Comparison of ENCODE assay signal across 16 cellular contexts in the genomic region with DNA sequence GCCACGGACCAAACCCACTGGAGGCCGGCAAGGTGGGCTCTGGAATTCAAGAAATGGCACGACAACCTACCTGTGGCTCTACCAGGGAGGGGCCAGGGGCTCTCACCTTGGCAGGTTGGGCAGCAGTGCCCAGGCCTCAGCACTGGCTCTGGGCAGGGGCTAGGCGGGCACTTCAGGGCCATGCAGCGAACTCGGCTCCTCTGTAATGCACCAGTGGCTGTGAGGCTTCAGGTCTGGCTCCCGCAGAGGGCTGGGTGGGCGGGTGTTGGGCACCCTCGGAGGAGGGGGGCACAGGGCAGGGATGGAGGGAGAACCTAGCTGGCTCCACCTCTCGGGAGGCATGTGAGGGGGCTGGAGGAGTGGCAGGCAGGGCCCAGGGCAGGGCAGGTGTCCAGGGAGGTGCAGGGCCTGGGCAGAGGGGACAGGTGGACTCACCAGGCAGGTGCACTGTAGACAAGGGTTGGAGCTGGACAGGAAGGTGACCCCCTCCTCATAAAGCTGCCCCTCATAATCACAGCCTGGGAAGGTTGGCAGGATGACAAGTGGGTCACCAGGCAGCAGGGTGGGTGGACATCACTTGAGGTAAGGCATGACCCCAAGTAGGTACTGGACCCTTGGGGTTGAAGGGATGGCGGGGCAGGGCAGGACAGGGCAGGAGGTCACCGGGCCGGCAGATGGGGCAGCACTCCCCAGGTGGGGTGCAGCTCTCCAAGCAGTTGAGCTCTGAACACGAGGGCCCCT. TPM values are rescaled to one million over a fixed set of nuclear protein-coding genes. Genes with fewer than 3 reads are reported as not detected.
DNase-seq lines count a peak whose midpoint lies in the region; ATAC-seq and TF ChIP-seq lines count a peak whose summit lies in the region.
"Had no signal": no experiment of that assay in that cellular context is flagged by ENCODE, and none has a peak within 500 bp of the region (broad histone marks: within the 10 kb centered on the region; RNA-seq: fewer than 3 reads in every experiment).

No MANE protein-coding gene starts in this region.

- H3K9me2 ChIP-seq in OCI-LY7 (ENCODE audit: insufficient read depth, low read length): no peaks in the 10 kb centered on the region

- H2AFZ ChIP-seq in OCI-LY7 (ENCODE audit: low read length): no peak overlapping the region

- DNase-seq in left cardiac atrium (peak; percentile 16), left ventricle myocardium inferior (no peak), OCI-LY7 (ENCODE audit: low spot score) (no peak), islet precursor cell (peak; percentile 43), tibial artery (peak; percentile 15 to 57), kidney glomerular epithelial cell (lab: John Stamatoyannopoulos, UW) (no peak), MV-4-11 (lab: John Stamatoyannopoulos, UW) (no peak)
- no peak for DNase-seq in activated T-helper 2 cell treated with anti-CD3 and anti-CD28 coated beads, Interferon-gamma antibody, Interleukin-2, Interleukin-4, amounts not matched to agents 10 μg/mL and 5 μg/mL and 100 μg/mL, durations not matched to agents 14 hours and 24 hours and 36 hours (ENCODE audit: low spot score)
- DNase-seq: activated CD8-positive, alpha-beta memory T cell treated with anti-CD3 and anti-CD28 coated beads for 24 hours; activated naive CD4-positive, alpha-beta T cell treated with anti-CD3 and anti-CD28 coated beads, Interleukin-2, amount 50 U/mL, for 16 hours; activated T-cell treated with anti-CD3 and anti-CD28 coated beads, Interleukin-2, amount 50 U/mL, for 4 hours; C1 segment of cervical spinal cord; NCI-H1048 had no signal

- H3K4me3 ChIP-seq in left ventricle myocardium inferior (no peak overlapping the region), OCI-LY7 (ENCODE audit: low read depth, low read length, poor library complexity, severe bottlenecking) (no peak overlapping the region), tibial artery (no peak overlapping the region)
- H3K4me3 ChIP-seq: esophagus muscularis mucosa had no signal

- peak in 1 of 2 donors; percentile 11 for ATAC-seq in left cardiac atrium

- no peaks in the 10 kb centered on the region for H4K20me1 ChIP-seq in OCI-LY7 (ENCODE audit: insufficient read depth, low read length)

- POLR2A ChIA-PET in OCI-LY7 (lab: Charles Lee): no interaction called here

- TF ChIP-seq CTCF in left ventricle myocardium inferior (IDR thresholded peaks at IDR 0.05; ENCODE audit: borderline replicate concordance) (no peak), OCI-LY7 (conservative IDR thresholded peaks at IDR 0.05; ENCODE audit: low read length) (no peak), tibial artery (IDR thresholded peaks at IDR 0.05) (no peak)

- H3K36me3 ChIP-seq in left ventricle myocardium inferior (no peaks in the 10 kb centered on the region), OCI-LY7 (ENCODE audit: insufficient read depth, low read length) (no peaks in the 10 kb centered on the region), tibial artery (no peaks in the 10 kb centered on the region)
- H3K36me3 ChIP-seq: esophagus muscularis mucosa had no signal

- intact Hi-C loops in left cardiac atrium (cut with DNase I): loop anchor here (1.0 to 5.0 kb wide), 2 partner anchors 188 to 189 kb away; no protein-coding TSS in a partner anchor
- intact Hi-C loops in left ventricle myocardium inferior (cut with micrococcal nuclease): loop anchor here (10.0 kb wide), 1 partner anchor 191 kb away; no protein-coding TSS in a partner anchor
- intact Hi-C loops in OCI-LY7 (cut with micrococcal nuclease; ENCODE audit: unreplicated experiment): loop anchor here (1.0 to 5.0 kb wide), 2 partner anchors 188 to 309 kb away; no protein-coding TSS in a partner anchor
- intact Hi-C loops in tibial artery (cut with DNase I; ENCODE audit: low total_unique reads): loop anchor here (10.0 kb wide), 1 partner anchor 191 kb away; no protein-coding TSS in a partner anchor
- intact Hi-C loops in activated T-helper 2 cell treated with anti-CD3 and anti-CD28 coated beads, Interferon-gamma antibody, Interleukin-2, Interleukin-4, amounts not matched to agents 10 μg/mL and 5 μg/mL and 100 μg/mL, durations not matched to agents 14 hours and 24 hours and 36 hours (cut with micrococcal nuclease): loop anchor here (1.0 to 10.0 kb wide), 3 partner anchors 60 to 311 kb away; no protein-coding TSS in a partner anchor

- no TSS peak for BruUV-seq in OCI-LY7 (replicated peaks; lab: Mats Ljungman, UMichigan)

- no peaks in the 10 kb centered on the region for H3K4me1 Mint-ChIP-seq in activated T-helper 2 cell treated with anti-CD3 and anti-CD28 coated beads, Interferon-gamma antibody, Interleukin-2, Interleukin-4, amounts not matched to agents 10 μg/mL and 5 μg/mL and 100 μg/mL, durations not matched to agents 14 hours and 24 hours and 36 hours (ENCODE audit: low read depth)

- peak overlapping the region; percentile 40 for H3K4me2 ChIP-seq in OCI-LY7 (ENCODE audit: low read length)

- H3K27me3 Mint-ChIP-seq in activated T-helper 2 cell treated with anti-CD3 and anti-CD28 coated beads, Interferon-gamma antibody, Interleukin-2, Interleukin-4, amounts not matched to agents 10 μg/mL and 5 μg/mL and 100 μg/mL, durations not matched to agents 14 hours and 24 hours and 36 hours (ENCODE audit: low read depth): peaks cover 22% of the 10 kb centered on the region

- H3K27me3 ChIP-seq in left ventricle myocardium inferior (ENCODE audit: low read depth): peaks cover 44% of the 10 kb centered on the region
- peaks cover 0 to 35% of the 10 kb centered on the region in 2 donors for H3K27me3 ChIP-seq in tibial artery

- H3K36me3 Mint-ChIP-seq in activated T-helper 2 cell treated with anti-CD3 and anti-CD28 coated beads, Interferon-gamma antibody, Interleukin-2, Interleukin-4, amounts not matched to agents 10 μg/mL and 5 μg/mL and 100 μg/mL, durations not matched to agents 14 hours and 24 hours and 36 hours (ENCODE audit: low read depth): no peaks in the 10 kb centered on the region

- H3K27ac Mint-ChIP-seq in activated T-helper 2 cell treated with anti-CD3 and anti-CD28 coated beads, Interferon-gamma antibody, Interleukin-2, Interleukin-4, amounts not matched to agents 10 μg/mL and 5 μg/mL and 100 μg/mL, durations not matched to agents 14 hours and 24 hours and 36 hours: no peak overlapping the region

- H3K9me3 ChIP-seq in left ventricle myocardium inferior (replicated peaks) (peaks cover 11% of the 10 kb centered on the region), OCI-LY7 (ENCODE audit: low read length) (peaks cover 17% of the 10 kb centered on the region; the same call in 1 of the 2 replicates), tibial artery (no peaks in the 10 kb centered on the region)
- H3K9me3 ChIP-seq: esophagus muscularis mucosa had no signal

- H3K27ac ChIP-seq in left ventricle myocardium inferior (replicated peaks) (no peak overlapping the region), OCI-LY7 (ENCODE audit: low read depth, low read length, poor library complexity, severe bottlenecking) (no peak overlapping the region), tibial artery (no peak overlapping the region)
- H3K27ac ChIP-seq: esophagus muscularis mucosa had no signal

- H3K4me3 Mint-ChIP-seq in activated T-helper 2 cell treated with anti-CD3 and anti-CD28 coated beads, Interferon-gamma antibody, Interleukin-2, Interleukin-4, amounts not matched to agents 10 μg/mL and 5 μg/mL and 100 μg/mL, durations not matched to agents 14 hours and 24 hours and 36 hours (ENCODE audit: low read depth): no peak overlapping the region
- H3K4me3 Mint-ChIP-seq: activated T-cell treated with anti-CD3 and anti-CD28 coated beads, Interleukin-2, amount 50 U/mL, for 4 hours had no signal

- peaks cover 5% of the 10 kb centered on the region for H3K9me3 Mint-ChIP-seq in activated T-helper 2 cell treated with anti-CD3 and anti-CD28 coated beads, Interferon-gamma antibody, Interleukin-2, Interleukin-4, amounts not matched to agents 10 μg/mL and 5 μg/mL and 100 μg/mL, durations not matched to agents 14 hours and 24 hours and 36 hours
- H3K9me3 Mint-ChIP-seq: activated T-cell treated with anti-CD3 and anti-CD28 coated beads, Interleukin-2, amount 50 U/mL, for 4 hours had no signal

- H3K4me1 ChIP-seq in left ventricle myocardium inferior (no peaks in the 10 kb centered on the region), OCI-LY7 (ENCODE audit: insufficient read depth, low read length, poor library complexity, severe bottlenecking) (peaks cover 5% of the 10 kb centered on the region), tibial artery (no peaks in the 10 kb centered on the region)

- no peaks in the 10 kb centered on the region for H3K79me2 ChIP-seq in OCI-LY7 (ENCODE audit: insufficient read depth, low read depth, low read length)

- CTCF ChIA-PET in OCI-LY7 (lab: Charles Lee; ENCODE audit: unreplicated experiment): no interaction called here

RNA-seq across cellular contexts. Expression of gene KCP, which starts 6.7 kb away (rescaled TPM):
- total RNA-seq in left cardiac atrium: under 1 TPM; 0.31 to 0.50 TPM
- 0.19 TPM for total RNA-seq in left ventricle myocardium inferior
- total RNA-seq in OCI-LY7 (2014; rRNA removed; shearing (Covaris generic)): 0.90 and 2.3 TPM in 2 replicates
- total RNA-seq in OCI-LY7 (2022): 1.4 TPM in 2 replicates
- total RNA-seq in activated T-helper 2 cell treated with anti-CD3 and anti-CD28 coated beads, Interferon-gamma antibody, Interleukin-2, Interleukin-4, amounts not matched to agents 10 μg/mL and 5 μg/mL and 100 μg/mL, durations not matched to agents 14 hours and 24 hours and 36 hours: not detected in 2 replicates
- total RNA-seq: H4 had no signal

RNA-seq across cellular contexts. Expression of gene IRF5, which starts 33.9 kb away (rescaled TPM):
- total RNA-seq in left cardiac atrium: 1 to 10 TPM; 4.6 to 5.6 TPM
- total RNA-seq in left ventricle myocardium inferior: 2.2 TPM
- 3.9 and 8.2 TPM in 2 replicates for total RNA-seq in OCI-LY7 (2014; rRNA removed; shearing (Covaris generic))
- 15.8 and 21.9 TPM in 2 replicates for total RNA-seq in OCI-LY7 (2022)
- total RNA-seq in activated T-helper 2 cell treated with anti-CD3 and anti-CD28 coated beads, Interferon-gamma antibody, Interleukin-2, Interleukin-4, amounts not matched to agents 10 μg/mL and 5 μg/mL and 100 μg/mL, durations not matched to agents 14 hours and 24 hours and 36 hours: 25.0 and 26.0 TPM in 2 replicates
- total RNA-seq: glomerular endothelial cell had no signal

RNA-seq across cellular contexts. Expression of gene ATP6V1F, which starts 41.1 kb away (rescaled TPM):
- total RNA-seq in left cardiac atrium (100 to 1,000 TPM; 117 to 119 TPM), left ventricle myocardium inferior (101 TPM), OCI-LY7 (2022) (149 and 155 TPM in 2 replicates)
- total RNA-seq in OCI-LY7 (2014; rRNA removed; shearing (Covaris generic)): 84.9 and 108 TPM in 2 replicates
- 123 and 132 TPM in 2 replicates for total RNA-seq in activated T-helper 2 cell treated with anti-CD3 and anti-CD28 coated beads, Interferon-gamma antibody, Interleukin-2, Interleukin-4, amounts not matched to agents 10 μg/mL and 5 μg/mL and 100 μg/mL, durations not matched to agents 14 hours and 24 hours and 36 hours

Comparison
In these comparisons a context has a peak if more than half of its experiments do, and no peak if none do; other contexts are left out.
1. DNase-seq: peak in left cardiac atrium (single experiment), islet precursor cell (single experiment) and tibial artery (2 of 2); none in left ventricle myocardium inferior (single experiment), OCI-LY7 (single experiment), kidney glomerular epithelial cell (single experiment), activated T-helper 2 cell treated with anti-CD3 and anti-CD28 coated beads, Interferon-gamma antibody, Interleukin-2, Interleukin-4, amounts not matched to agents 10 μg/mL and 5 μg/mL and 100 μg/mL, durations not matched to agents 14 hours and 24 hours and 36 hours (single experiment) and MV-4-11 (single experiment).